8 cellular contexts compared by ENCODE assay signal in genomic region chr7:103952408-103952807, GRCh38. TPM values are rescaled to one million over a fixed set of nuclear protein-coding genes. Genes with fewer than 3 reads are reported as not detected.
"Had no signal": no experiment of that assay in that cellular context is flagged by ENCODE, and none has a peak within 500 bp of the region (broad histone marks: within the 10 kb centered on the region; RNA-seq: fewer than 3 reads in every experiment).

No MANE protein-coding gene starts in this region.

- DNase-seq: GDM1, GF-D8 had no signal

- FAIRE-seq: G401.6, GM12878, GM12891, GM12892, GM18507, GM19239 had no signal

- H3K4me3 ChIP-seq: GM12878 had no signal

RNA-seq across cellular contexts. Expression of gene RELN, which starts 37.0 kb away (rescaled TPM):
- polyA plus RNA-seq: GM12878 had no signal
